In the genomic region with DNA sequence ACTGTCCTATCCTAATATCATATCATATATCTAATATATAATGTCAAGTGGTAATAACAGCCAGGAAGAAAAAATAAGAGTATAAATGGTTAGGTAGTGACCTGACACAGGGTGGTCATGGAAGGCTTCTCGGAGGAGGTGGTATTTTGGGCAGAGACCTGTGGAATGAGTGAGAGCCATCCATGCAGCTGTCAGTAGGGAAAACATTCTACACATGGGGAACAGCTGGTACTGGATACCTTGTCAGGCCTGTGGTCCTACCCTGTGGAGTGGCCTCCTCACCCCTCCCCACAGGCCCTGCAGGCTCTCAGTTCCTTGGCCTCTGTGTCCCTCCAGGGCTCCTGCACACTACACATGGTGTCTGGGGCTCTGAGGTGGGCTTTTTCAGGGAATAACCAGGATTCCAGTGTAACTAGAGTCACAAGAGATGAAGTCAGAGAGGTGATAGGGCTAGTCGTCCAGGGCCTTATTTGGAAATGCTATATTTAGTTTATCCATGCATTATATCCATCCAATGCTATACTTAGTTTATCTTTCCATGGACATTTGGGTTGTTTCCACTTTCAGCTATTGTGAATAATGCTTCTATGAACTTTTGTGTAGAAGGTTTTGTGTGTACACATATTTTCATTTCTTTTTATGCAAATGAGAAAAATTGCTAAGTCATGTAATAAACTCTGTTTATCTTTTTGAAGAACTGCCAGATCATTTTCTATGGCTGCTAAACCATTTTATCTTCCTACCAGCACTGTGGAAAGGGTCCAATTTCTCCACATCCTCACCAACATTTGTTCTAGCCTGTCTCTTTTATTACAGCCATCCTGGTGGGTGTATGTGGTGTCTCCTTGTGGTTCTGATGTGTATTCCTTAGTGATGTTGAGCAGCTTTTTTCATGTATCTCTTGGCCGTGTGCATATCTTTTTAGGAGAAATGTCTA, we compare ENCODE assay signal across 17 cellular contexts.
DNase-seq lines count a peak whose midpoint lies in the region; ATAC-seq, FAIRE-seq and TF ChIP-seq lines count a peak whose summit lies in the region.
"Had no signal": no experiment of that assay in that cellular context is flagged by ENCODE, and none has a peak within 500 bp of the region (broad histone marks: within the 10 kb centered on the region; RNA-seq: fewer than 3 reads in every experiment).

No MANE protein-coding gene starts in this region.

- no peak for DNase-seq in A549 (ENCODE audit: low read depth in 1 of 2, low spot score in 1 of 2)
- DNase-seq in Karpas-422, result no peak
- DNase-seq in K562 (ENCODE audit: extremely low read depth in 1 of 4, low spot score in 3 of 4), result peak in 1 of 4 experiments; percentile 36
- no peak for DNase-seq in left ventricle myocardium superior
- no peak for DNase-seq in stimulated activated CD4-positive, alpha-beta T cell treated with anti-CD3 and anti-CD28 coated beads, Interleukin-12 subunit alpha, Interleukin-12 subunit beta, amount 100 ng/mL, for 4 hours
- no peak for DNase-seq in MV-4-11 (lab: John Stamatoyannopoulos, UW)
- no peak for DNase-seq in G401 (ENCODE audit: low spot score)
- DNase-seq: CD8-positive, alpha-beta memory T cell; central memory CD4-positive, alpha-beta T cell; esophagus squamous epithelium; hypothalamus; MG63; stimulated activated naive CD4-positive, alpha-beta T cell; T-helper 17 cell; upper lobe of left lung had no signal

- POLR2A ChIA-PET in A549 (lab: Yijun Ruan, JAX) (no interaction called here), K562 (lab: Yijun Ruan, JAX) (no interaction called here)

- no peaks in the 10 kb centered on the region for H3K9me2 ChIP-seq in Karpas-422 (replicated peaks; ENCODE audit: insufficient read depth, low read length)

- H3K27me3 ChIP-seq in Karpas-422 (ENCODE audit: low read length) (no peaks in the 10 kb centered on the region), K562 (ENCODE audit: control insufficient read depth in 2 of 2, insufficient read depth in 2 of 2, low read length in 2 of 2) (peaks cover 0 to 4% of the 10 kb centered on the region in 2 experiments; a peak in 1 of 5 replicates)
- H3K27me3 ChIP-seq: esophagus squamous epithelium, MG63, neutrophil, upper lobe of left lung had no signal

- H3K9me3 ChIP-seq in A549 (no peaks in the 10 kb centered on the region), Karpas-422 (ENCODE audit: low read length) (no peaks in the 10 kb centered on the region), K562 (replicated peaks; ENCODE audit: control insufficient read depth, insufficient read depth, low read depth, low read length) (no peaks in the 10 kb centered on the region)
- H3K9me3 ChIP-seq: esophagus squamous epithelium, MG63, neutrophil, upper lobe of left lung had no signal

- TF ChIP-seq POLR2A in A549 (IDR thresholded peaks at IDR 0.05; ENCODE audit: low read length) (no peak), K562 (conservative IDR thresholded peaks at IDR 0.05) (no peak)

- TF ChIP-seq RAD21 in A549 (conservative IDR thresholded peaks at IDR 0.05 in 1 of 2, IDR thresholded peaks at IDR 0.05 in 1 of 2), result no peak
- TF ChIP-seq RAD21 in K562 (CRISPR knock-in tag; conservative IDR thresholded peaks at IDR 0.05 in 1 of 2, IDR thresholded peaks at IDR 0.05 in 1 of 2), result no peak

- H4K20me1 ChIP-seq in Karpas-422 (ENCODE audit: insufficient read depth, low read depth, low read length) (no peaks in the 10 kb centered on the region), K562 (replicated peaks; ENCODE audit: control insufficient read depth, insufficient read depth, low read length) (no peaks in the 10 kb centered on the region)

- TF ChIP-seq EP300 in A549 (IDR thresholded peaks at IDR 0.05), result no peak
- TF ChIP-seq EP300 in K562 (IDR thresholded peaks at IDR 0.05; ENCODE audit: low read length), result no peak

- H3K27me3 Mint-ChIP-seq in activated T-helper 17 cell treated with anti-CD3 and anti-CD28 coated beads, Interleukin-2, amount 50 U/mL, for 72 hours, result peaks cover 20% of the 10 kb centered on the region

- intact Hi-C loops in K562 (cut with micrococcal nuclease), result no loop called here
- intact Hi-C loops in left ventricle myocardium superior (cut with micrococcal nuclease), result no loop called here

- CTCF ChIA-PET in A549 (lab: Yijun Ruan, JAX) (interaction anchor here (0.8 to 1.3 kb wide), 2 partner anchors 8 to 657 kb away, joined by 3 read pairs; no protein-coding TSS in a partner anchor), K562 (lab: Yijun Ruan, JAX; ENCODE audit: low intra/inter-chr PET ratio) (no interaction called here)

- no peak for TF ChIP-seq CTCF in A549 (IDR thresholded peaks at IDR 0.05)
- no peak; a peak in 1 of 6 replicates for TF ChIP-seq CTCF in K562 (IDR thresholded peaks at IDR 0.05 in 2 of 3, conservative IDR thresholded peaks at IDR 0.05 in 1 of 3; ENCODE audit: insufficient read depth in 2 of 3, low read depth in 1 of 3, low read length in 3 of 3)

- no peaks in the 10 kb centered on the region for H3K79me2 ChIP-seq in Karpas-422 (ENCODE audit: low read length)
- no peaks in the 10 kb centered on the region for H3K79me2 ChIP-seq in K562 (ENCODE audit: control insufficient read depth, insufficient read depth, low read length)

- no peak overlapping the region for H3K4me2 ChIP-seq in A549
- no peak overlapping the region for H3K4me2 ChIP-seq in Karpas-422 (ENCODE audit: low read depth, low read length, poor library complexity, severe bottlenecking)
- H3K4me2 ChIP-seq in K562 (ENCODE audit: insufficient read depth, low read length), result no peak overlapping the region

- no peaks in the 10 kb centered on the region for H3K4me1 ChIP-seq in A549
- peaks cover 14% of the 10 kb centered on the region for H3K4me1 ChIP-seq in Karpas-422 (ENCODE audit: low read length)
- H3K4me1 ChIP-seq in K562 (replicated peaks in 1 of 2; ENCODE audit: control insufficient read depth in 2 of 2, insufficient read depth in 2 of 2, low read length in 2 of 2), result peaks cover 0 to 6% of the 10 kb centered on the region in 2 experiments; a peak in 4 of 5 replicates

- BruUV-seq in K562 (replicated peaks; lab: Mats Ljungman, UMichigan), result no TSS peak

- H3K4me3 Mint-ChIP-seq in activated T-helper 17 cell treated with anti-CD3 and anti-CD28 coated beads, Interleukin-2, amount 50 U/mL, for 72 hours, result no peak overlapping the region
- H3K4me3 Mint-ChIP-seq: CD8-positive, alpha-beta memory T cell; T-helper 17 cell had no signal

- ATAC-seq in A549, result no peak
- ATAC-seq in K562, result peak; percentile 64
- peak; percentile 58 for ATAC-seq in left ventricle myocardium superior
- no peak for ATAC-seq in activated T-helper 17 cell treated with anti-CD3 and anti-CD28 coated beads, Interleukin-2, amount 50 U/mL, for 72 hours (replicated peaks)
- ATAC-seq: T-helper 17 cell had no signal

- H3K27ac ChIP-seq in A549, result no peak overlapping the region
- peak overlapping the region; percentile 40; the same call in 1 of the 2 replicates for H3K27ac ChIP-seq in Karpas-422 (ENCODE audit: low read length)
- H3K27ac ChIP-seq in K562 (ENCODE audit: extremely low read depth, low read depth, low read length), result no peak overlapping the region
- H3K27ac ChIP-seq: neutrophil, upper lobe of left lung had no signal

- H3K36me3 ChIP-seq in Karpas-422 (ENCODE audit: insufficient read depth, low read length) (peaks cover 9% of the 10 kb centered on the region; the same call in 1 of the 2 replicates), K562 (ENCODE audit: control insufficient read depth, insufficient read depth, low read length) (no peaks in the 10 kb centered on the region)
- H3K36me3 ChIP-seq: esophagus squamous epithelium, MG63, neutrophil, upper lobe of left lung had no signal

- H3K9ac ChIP-seq in Karpas-422 (ENCODE audit: low read length) (no peak overlapping the region), K562 (ENCODE audit: insufficient read depth in 1 of 2, low read depth in 2 of 2, low read length in 2 of 2) (no peak overlapping the region)

- in situ Hi-C loops in K562 (cut with MboI) (loop anchor here (10.0 kb wide), 1 partner anchor 658 kb away; no protein-coding TSS in a partner anchor), G401 (cut with HindIII; ENCODE audit: low sequenced_read_pairs) (no loop called here)

- H3K4me3 ChIP-seq in A549, result no peak overlapping the region
- H3K4me3 ChIP-seq in Karpas-422 (ENCODE audit: low read length), result no peak overlapping the region
- no peak overlapping the region for H3K4me3 ChIP-seq in K562
- H3K4me3 ChIP-seq: esophagus squamous epithelium, MG63, upper lobe of left lung had no signal

- no peaks in the 10 kb centered on the region for H3K36me3 Mint-ChIP-seq in activated T-helper 17 cell treated with anti-CD3 and anti-CD28 coated beads, Interleukin-2, amount 50 U/mL, for 72 hours (ENCODE audit: low read depth)
- H3K36me3 Mint-ChIP-seq: CD8-positive, alpha-beta memory T cell had no signal

- H3K27ac Mint-ChIP-seq in activated T-helper 17 cell treated with anti-CD3 and anti-CD28 coated beads, Interleukin-2, amount 50 U/mL, for 72 hours, result no peak overlapping the region
- H3K27ac Mint-ChIP-seq: CD8-positive, alpha-beta memory T cell; T-helper 17 cell had no signal

- FAIRE-seq in A549 (lab: Jason Lieb, UNC) (no peak), K562 (lab: Jason Lieb, UNC) (no peak)

- H3K9me3 Mint-ChIP-seq in activated T-helper 17 cell treated with anti-CD3 and anti-CD28 coated beads, Interleukin-2, amount 50 U/mL, for 72 hours, result no peaks in the 10 kb centered on the region

- H2AFZ ChIP-seq in Karpas-422 (ENCODE audit: low read length), result 0 out of 2 replicates have a peak overlapping the region, but pooled peaks have one; percentile 17
- H2AFZ ChIP-seq in K562 (ENCODE audit: low read depth, low read length), result no peak overlapping the region

- H3K4me1 Mint-ChIP-seq in activated T-helper 17 cell treated with anti-CD3 and anti-CD28 coated beads, Interleukin-2, amount 50 U/mL, for 72 hours, result no peaks in the 10 kb centered on the region
- H3K4me1 Mint-ChIP-seq: CD8-positive, alpha-beta memory T cell; T-helper 17 cell had no signal

- WGBS in A549 (ENCODE audit: missing lambda C conversion rate), result 78% methylated on average over 3 of the region's 3 CpGs
- 10% methylated on average over 3 of the region's 3 CpGs for WGBS in K562 (ENCODE audit: insufficient coverage, low coverage, missing lambda C conversion rate)

- H3K9me1 ChIP-seq in K562 (ENCODE audit: control insufficient read depth, insufficient read depth, low read length), result no peaks in the 10 kb centered on the region

TF ChIP-seq in A549, 52 proteins besides CTCF, POLR2A, EP300 and RAD21 (continues in another document):
- peak; percentile 46 for TF ChIP-seq MAFK (IDR thresholded peaks at IDR 0.05; ENCODE audit: partially characterized antibody)

TF ChIP-seq in K562, 482 proteins besides CTCF, POLR2A, EP300 and RAD21 (continues in another document):
- TF ChIP-seq ARID1B (IDR thresholded peaks at IDR 0.05), result peak; percentile 43; the same call in 1 of the 2 replicates
- TF ChIP-seq MXI1 (IDR thresholded peaks at IDR 0.05; ENCODE audit: low read depth, low read length), result no peak
- TF ChIP-seq RFX5 (IDR thresholded peaks at IDR 0.05; ENCODE audit: low read depth, low read length), result no peak

Comparison
In these comparisons a context has a peak if more than half of its experiments do, and no peak if none do; other contexts are left out.
1. ATAC-seq: peak in K562 (single experiment) and left ventricle myocardium superior (single experiment); none in A549 (0 of 2) and activated T-helper 17 cell treated with anti-CD3 and anti-CD28 coated beads, Interleukin-2, amount 50 U/mL, for 72 hours (single experiment).